1 cellular context compared by ENCODE assay signal in the genomic region with DNA sequence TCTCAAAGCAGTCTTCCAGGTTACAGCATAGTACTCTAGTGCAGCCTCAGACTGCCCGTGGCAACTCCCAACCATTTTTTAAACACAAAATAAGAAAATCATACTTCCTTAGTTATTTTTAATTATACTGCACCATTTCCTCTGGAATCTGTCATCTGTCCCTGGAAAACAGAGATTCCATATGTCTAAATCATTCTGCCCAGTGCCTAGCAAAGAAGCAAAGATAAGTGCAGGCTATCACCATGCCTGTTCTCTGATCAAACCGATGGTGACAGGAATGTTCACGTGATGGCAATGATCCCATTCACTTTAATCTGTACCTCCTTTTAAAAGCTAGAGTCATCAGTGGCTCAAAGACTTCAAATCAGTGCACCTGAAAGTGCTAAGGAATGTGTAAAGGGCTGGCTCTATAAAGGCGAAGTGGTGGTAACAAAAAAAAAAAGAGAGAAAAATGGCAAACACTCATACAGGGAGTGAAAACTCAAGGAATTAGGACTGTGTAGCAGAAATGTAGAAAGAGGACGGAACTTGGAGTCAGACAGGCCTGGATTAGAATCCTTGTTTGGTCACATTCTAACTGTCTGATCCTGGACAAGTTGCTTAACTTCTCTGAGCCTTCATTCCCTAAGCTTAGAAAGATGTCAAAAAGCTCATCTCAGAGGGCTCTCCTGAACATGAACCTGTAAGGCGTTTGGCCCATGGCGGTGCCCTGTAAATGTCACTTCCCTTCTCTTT.
A peak's percentile ranks its signal among the peaks of the same experiment; 100 is the strongest.
TF ChIP-seq lines count a peak whose summit lies in the region.

No MANE protein-coding gene starts in this region.

TF ChIP-seq in endothelial cell of umbilical vein, 7 proteins besides CTCF, POLR2A, EP300 and RAD21:
- TF ChIP-seq JUN (IDR thresholded peaks at IDR 0.05; ENCODE audit: borderline replicate concordance, insufficient read depth, insufficient read length, low read depth) (no peak), GATA2 (IDR thresholded peaks at IDR 0.05; ENCODE audit: insufficient read depth, insufficient read length, low read depth, low read length) (peak; percentile 4)
TF ChIP-seq in endothelial cell of umbilical vein: peak in this region for 1.
